In genomic region chr9:137200311-137201204, GRCh38 we compare ENCODE assay signal across 1 cellular context.
A peak's percentile ranks its signal among the peaks of the same experiment; 100 is the strongest.
TF ChIP-seq lines count a peak whose summit lies in the region.

Gene TPRN, minus strand, starts transcription at chr9:137200741. Its CDS starts 30 bp downstream, at chr9:137200711.

TF ChIP-seq in HEK293, 187 proteins besides CTCF, POLR2A, EP300 and RAD21 (continued from another document and continues in another):
- TF ChIP-seq ZBTB11 (tag by site-specific recombination; conservative IDR thresholded peaks at IDR 0.05; ENCODE audit: low read depth) (peak; percentile 79), ZNF513 (tag by site-specific recombination; IDR thresholded peaks at IDR 0.05) (peak; percentile 26; the same call in 1 of the 2 replicates), ZNF747 (tag by site-specific recombination; IDR thresholded peaks at IDR 0.05) (no peak), KLF10 (tag by site-specific recombination; IDR thresholded peaks at IDR 0.05) (peak; percentile 99), KLF1 (tag by site-specific recombination; IDR thresholded peaks at IDR 0.05) (peak; percentile 47; the same call in 1 of the 2 replicates), SP2 (tag by site-specific recombination; IDR thresholded peaks at IDR 0.05) (peak; percentile 100), GLI4 (tag by site-specific recombination; IDR thresholded peaks at IDR 0.05) (no peak), ZEB2 (tag by site-specific recombination; IDR thresholded peaks at IDR 0.05) (peak; percentile 87), ZNF660 (tag by site-specific recombination; IDR thresholded peaks at IDR 0.05) (peak; percentile 56; the same call in 1 of the 2 replicates), TCF7L2 (IDR thresholded peaks at IDR 0.05; ENCODE audit: borderline replicate concordance, low read depth, low read length) (no peak), ZNF280D (tag by site-specific recombination; IDR thresholded peaks at IDR 0.05) (no peak), MYNN (tag by site-specific recombination; IDR thresholded peaks at IDR 0.05; ENCODE audit: borderline replicate concordance) (no peak), HIC1 (tag by site-specific recombination; IDR thresholded peaks at IDR 0.05) (peak; percentile 93), ZNF423 (tag by site-specific recombination; IDR thresholded peaks at IDR 0.05) (peak; percentile 64; the same call in 1 of the 2 replicates), BCL11A (tag by site-specific recombination; IDR thresholded peaks at IDR 0.05; ENCODE audit: low read depth) (peak; percentile 85), KLF9 (tag by site-specific recombination; IDR thresholded peaks at IDR 0.05; ENCODE audit: low read depth) (peak; percentile 88), PRDM4 (tag by site-specific recombination; IDR thresholded peaks at IDR 0.05) (no peak), ZNF341 (tag by site-specific recombination; IDR thresholded peaks at IDR 0.05; ENCODE audit: low read depth) (no peak), ZNF2 (tag by site-specific recombination; IDR thresholded peaks at IDR 0.05) (0 out of 2 replicates have a peak, but pooled peaks have one; percentile 41), ZIC2 (tag by site-specific recombination; IDR thresholded peaks at IDR 0.05) (peak; percentile 49), ZSCAN16 (tag by site-specific recombination; IDR thresholded peaks at IDR 0.05) (no peak), ZNF155 (tag by site-specific recombination; IDR thresholded peaks at IDR 0.05) (no peak), ZSCAN5A (tag by site-specific recombination; IDR thresholded peaks at IDR 0.05) (0 out of 2 replicates have a peak, but pooled peaks have one; percentile 60), ZNF221 (tag by site-specific recombination; IDR thresholded peaks at IDR 0.05; ENCODE audit: borderline replicate concordance) (no peak), ELK4 (IDR thresholded peaks at IDR 0.05; ENCODE audit: borderline replicate concordance, low read depth, low read length) (peak; percentile 12; the same call in 1 of the 2 replicates), KLF16 (tag by site-specific recombination; IDR thresholded peaks at IDR 0.05) (peak; percentile 74; the same call in 1 of the 2 replicates), PATZ1 (tag by site-specific recombination; IDR thresholded peaks at IDR 0.05) (peak; percentile 97), ZNF580 (tag by site-specific recombination; IDR thresholded peaks at IDR 0.05) (no peak), ZBTB17 (tag by site-specific recombination; IDR thresholded peaks at IDR 0.05) (peak; percentile 77), ZBTB7A (tag by site-specific recombination; IDR thresholded peaks at IDR 0.05; ENCODE audit: low read depth) (peak; percentile 81; the same call in 1 of the 2 replicates), HOXC10 (CRISPR knock-in tag; IDR thresholded peaks at IDR 0.05) (0 out of 2 replicates have a peak, but pooled peaks have one; percentile 66), ZBTB26 (tag by site-specific recombination; optimal IDR thresholded peaks at IDR 0.05) (peak; percentile 88)
